In genomic region chr16:15948532-15949209, GRCh38 we compare ENCODE assay signal across 1 cellular context.
TF ChIP-seq lines count a peak whose summit lies in the region.

No MANE protein-coding gene starts in this region.

TF ChIP-seq in HepG2, 621 proteins besides CTCF, POLR2A, EP300 and RAD21 (continued from another document and continues in another):
- TF ChIP-seq CENPBD1 (CRISPR knock-in tag; IDR thresholded peaks at IDR 0.05; ENCODE audit: borderline replicate concordance, low read depth) (no peak), TFAP4 (IDR thresholded peaks at IDR 0.05; ENCODE audit: borderline replicate concordance, low read depth) (peak; percentile 28; the same call in 1 of the 2 replicates), ZNF230 (CRISPR knock-in tag; IDR thresholded peaks at IDR 0.05) (0 out of 2 replicates have a peak, but pooled peaks have one; percentile 65), FOXA1 (IDR thresholded peaks at IDR 0.05) (no peak), FOXA1 (CRISPR knock-in tag; IDR thresholded peaks at IDR 0.05) (no peak), ZNF24 (IDR thresholded peaks at IDR 0.05) (no peak), ZC3H13 (CRISPR knock-in tag; IDR thresholded peaks at IDR 0.05) (no peak), ZMAT3 (CRISPR knock-in tag; conservative IDR thresholded peaks at IDR 0.05) (no peak), BRF2 (CRISPR knock-in tag; IDR thresholded peaks at IDR 0.05) (no peak), MAFK (conservative IDR thresholded peaks at IDR 0.05 in 1 of 2, IDR thresholded peaks at IDR 0.05 in 1 of 2; ENCODE audit: low read length in 2 of 2) (no peak), ZNF772 (CRISPR knock-in tag; IDR thresholded peaks at IDR 0.05) (peak; percentile 71; the same call in 1 of the 2 replicates), ZNF383 (CRISPR knock-in tag; IDR thresholded peaks at IDR 0.05; ENCODE audit: borderline replicate concordance) (no peak), ZFP36L1 (CRISPR knock-in tag; IDR thresholded peaks at IDR 0.05) (0 out of 2 replicates have a peak, but pooled peaks have one; percentile 49), HINFP (CRISPR knock-in tag; IDR thresholded peaks at IDR 0.05; ENCODE audit: low read depth) (0 out of 2 replicates have a peak, but pooled peaks have one; percentile 39), ZNF598 (CRISPR knock-in tag; IDR thresholded peaks at IDR 0.05; ENCODE audit: borderline replicate concordance) (peak; percentile 62; the same call in 1 of the 2 replicates), PHF20 (CRISPR knock-in tag; IDR thresholded peaks at IDR 0.05) (no peak), ZNF678 (CRISPR knock-in tag; IDR thresholded peaks at IDR 0.05) (peak; percentile 84; the same call in 1 of the 2 replicates), ZBTB38 (CRISPR knock-in tag; IDR thresholded peaks at IDR 0.05) (no peak), ZNF580 (CRISPR knock-in tag; IDR thresholded peaks at IDR 0.05; ENCODE audit: borderline replicate concordance, low read depth) (no peak), LCORL (IDR thresholded peaks at IDR 0.05) (no peak), LCORL (CRISPR knock-in tag; IDR thresholded peaks at IDR 0.05) (peak; percentile 31; the same call in 1 of the 2 replicates), ZNF7 (CRISPR knock-in tag; IDR thresholded peaks at IDR 0.05) (no peak), MXD4 (CRISPR knock-in tag; IDR thresholded peaks at IDR 0.05) (no peak), IKZF5 (CRISPR knock-in tag; IDR thresholded peaks at IDR 0.05) (no peak), KDM6A (CRISPR knock-in tag; IDR thresholded peaks at IDR 0.05; ENCODE audit: low read depth) (no peak), KDM1A (CRISPR knock-in tag; IDR thresholded peaks at IDR 0.05) (peak; percentile 36; the same call in 1 of the 2 replicates), HMGXB3 (CRISPR knock-in tag; IDR thresholded peaks at IDR 0.05; ENCODE audit: borderline replicate concordance) (no peak), MYNN (CRISPR knock-in tag; IDR thresholded peaks at IDR 0.05; ENCODE audit: low read depth) (0 out of 2 replicates have a peak, but pooled peaks have one; percentile 39), ZNF484 (CRISPR knock-in tag; IDR thresholded peaks at IDR 0.05; ENCODE audit: borderline replicate concordance, low read depth) (no peak), ZNF550 (CRISPR knock-in tag; IDR thresholded peaks at IDR 0.05; ENCODE audit: borderline replicate concordance) (no peak), LBX2 (CRISPR knock-in tag; IDR thresholded peaks at IDR 0.05; ENCODE audit: borderline replicate concordance) (no peak), ZBTB37 (CRISPR knock-in tag; IDR thresholded peaks at IDR 0.05) (no peak), ZNF143 (CRISPR knock-in tag; IDR thresholded peaks at IDR 0.05) (peak; percentile 25; the same call in 1 of the 2 replicates), ZNF572 (CRISPR knock-in tag; IDR thresholded peaks at IDR 0.05) (peak; percentile 85; the same call in 1 of the 2 replicates), ZNF501 (CRISPR knock-in tag; IDR thresholded peaks at IDR 0.05) (peak; percentile 87), IKZF1 (IDR thresholded peaks at IDR 0.05) (no peak), USF2 (IDR thresholded peaks at IDR 0.05; ENCODE audit: low read depth, low read length) (0 out of 2 replicates have a peak, but pooled peaks have one; percentile 15), USF2 (CRISPR knock-in tag; IDR thresholded peaks at IDR 0.05; ENCODE audit: borderline replicate concordance) (no peak), ZNF251 (CRISPR knock-in tag; IDR thresholded peaks at IDR 0.05) (no peak), ATF1 (CRISPR knock-in tag; IDR thresholded peaks at IDR 0.05) (no peak), ZFP91 (CRISPR knock-in tag; IDR thresholded peaks at IDR 0.05; ENCODE audit: borderline replicate concordance) (0 out of 2 replicates have a peak, but pooled peaks have one; percentile 39), SSRP1 (CRISPR knock-in tag; IDR thresholded peaks at IDR 0.05) (no peak), ZKSCAN8 (CRISPR knock-in tag; IDR thresholded peaks at IDR 0.05; ENCODE audit: borderline replicate concordance) (no peak), THAP9 (CRISPR knock-in tag; IDR thresholded peaks at IDR 0.05; ENCODE audit: borderline replicate concordance) (0 out of 2 replicates have a peak, but pooled peaks have one; percentile 43), FOSL2 (CRISPR knock-in tag; IDR thresholded peaks at IDR 0.05) (peak; percentile 61), ZMYM3 (CRISPR knock-in tag; IDR thresholded peaks at IDR 0.05) (peak; percentile 85), MED8 (CRISPR knock-in tag; IDR thresholded peaks at IDR 0.05; ENCODE audit: insufficient replicate concordance) (no peak)
